Comparison of ENCODE assay signal across 18 cellular contexts in the genomic region with DNA sequence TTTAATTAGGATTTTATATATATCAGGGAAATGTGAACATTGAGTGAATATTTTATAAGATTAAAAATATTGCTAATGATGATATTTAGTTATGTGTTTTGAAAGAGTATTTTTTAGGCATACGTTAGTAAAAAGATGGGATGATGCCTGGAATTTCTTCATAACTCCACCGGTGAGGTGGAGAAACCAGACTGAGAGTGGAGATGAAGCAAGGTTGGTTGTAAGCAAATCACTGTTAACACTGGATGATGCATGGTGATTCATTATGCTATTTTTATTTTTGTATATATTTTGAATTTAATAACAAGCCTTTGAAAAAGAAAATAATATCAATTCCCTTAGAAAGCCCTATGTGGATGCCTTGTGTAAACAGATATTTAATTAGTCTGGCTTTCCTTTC.
DNase-seq lines count a peak whose midpoint lies in the region; ATAC-seq, FAIRE-seq and TF ChIP-seq lines count a peak whose summit lies in the region.
"Had no signal": no experiment of that assay in that cellular context is flagged by ENCODE, and none has a peak within 500 bp of the region (broad histone marks: within the 10 kb centered on the region; RNA-seq: fewer than 3 reads in every experiment).

No MANE protein-coding gene starts in this region.

- FAIRE-seq in bronchial epithelial cell (lab: Jason Lieb, UNC), result no peak
- FAIRE-seq: D721Med, GM12892, GM18507, H1, HepG2 had no signal

- H3K36me3 ChIP-seq in bronchial epithelial cell (ENCODE audit: control insufficient read depth, insufficient read depth, low read length), result no peaks in the 10 kb centered on the region
- H3K36me3 ChIP-seq: BE2C had no signal

- TF ChIP-seq CTCF in bronchial epithelial cell (IDR thresholded peaks at IDR 0.05; ENCODE audit: insufficient read depth, low read length, severe bottlenecking), result no peak
- no peak for TF ChIP-seq CTCF in foreskin fibroblast (IDR thresholded peaks at IDR 0.05; ENCODE audit: low read depth, low read length)

- ATAC-seq in sciatic nerve, result no peak
- ATAC-seq: HepG2 had no signal

- peak; percentile 32 for DNase-seq in AG08396 (ENCODE audit: low spot score)
- peak; percentile 52 for DNase-seq in HCEC 1CT
- peak; percentile 17 for DNase-seq in bronchial epithelial cell (ENCODE audit: low read depth)
- peak; percentile 36 to 69 for DNase-seq in foreskin fibroblast
- no peak for DNase-seq in sciatic nerve (ENCODE audit: low spot score)
- no peak for DNase-seq in C1 segment of cervical spinal cord (lab: John Stamatoyannopoulos, UW)
- DNase-seq in NCI-H1436 treated with DMSO at 0.1 percent for 48 hours (lab: John Stamatoyannopoulos, UW), result no peak
- DNase-seq: 8988T; BE2C; Caco-2; CD4-positive, alpha-beta T cell; GDM1; H9 had no signal

- intact Hi-C loops in sciatic nerve (cut with DNase I), result no loop called here

- H3K4me3 ChIP-seq in bronchial epithelial cell (ENCODE audit: low read depth, low read length) (no peak overlapping the region), foreskin fibroblast (ENCODE audit: low read depth in 1 of 2, low read length in 2 of 2) (no peak overlapping the region)

- H3K27me3 ChIP-seq in bronchial epithelial cell (ENCODE audit: control insufficient read depth, insufficient read depth, low read length), result no peaks in the 10 kb centered on the region
- H3K27me3 ChIP-seq: BE2C had no signal

Comparison
In these comparisons a context has a peak if more than half of its experiments do, and no peak if none do; other contexts are left out.
1. DNase-seq: peak in AG08396 (single experiment), HCEC 1CT (single experiment), bronchial epithelial cell (single experiment) and foreskin fibroblast (2 of 2); none in sciatic nerve (single experiment), C1 segment of cervical spinal cord (0 of 14) and NCI-H1436 treated with DMSO at 0.1 percent for 48 hours (single experiment).